ENCODE assay signal across 37 cellular contexts in genomic region chr5:103006921-103007320, GRCh38.
"Had no signal": no experiment of that assay in that cellular context is flagged by ENCODE, and none has a peak within 500 bp of the region (broad histone marks: within the 10 kb centered on the region; RNA-seq: fewer than 3 reads in every experiment).

No MANE protein-coding gene starts in this region.

- H3K27me3 Mint-ChIP-seq: activated naive CD4-positive, alpha-beta T cell treated with anti-CD3 and anti-CD28 coated beads, Interleukin-2, amount 10 ng/mL, durations not matched to agents 7 days and 5 days; activated naive CD4-positive, alpha-beta T cell treated with anti-CD3 and anti-CD28 coated beads, Interleukin-2, amount 50 U/mL, for 24 hours; activated naive CD8-positive, alpha-beta T cell; activated naive CD8-positive, alpha-beta T cell treated with anti-CD3 and anti-CD28 coated beads for 36 hours; activated naive CD8-positive, alpha-beta T cell treated with anti-CD3 and anti-CD28 coated beads, Interleukin-2, amount 10 ng/mL, durations not matched to agents 7 days and 5 days; activated naive CD8-positive, alpha-beta T cell treated with anti-CD3 and anti-CD28 coated beads, Interleukin-2, amount 50 U/mL, for 24 hours; activated T-cell treated with anti-CD3 and anti-CD28 coated beads, Interleukin-2, amount 50 U/mL, for 24 hours; activated T-helper 17 cell treated with anti-CD3 and anti-CD28 coated beads, Interleukin-2, amount 50 U/mL, for 72 hours; central memory CD8-positive, alpha-beta T cell had no signal

- H3K27ac Mint-ChIP-seq: activated naive CD4-positive, alpha-beta T cell treated with anti-CD3 and anti-CD28 coated beads for 36 hours; activated naive CD4-positive, alpha-beta T cell treated with anti-CD3 and anti-CD28 coated beads, Interleukin-2, amount 10 ng/mL, durations not matched to agents 7 days and 5 days; activated naive CD4-positive, alpha-beta T cell treated with anti-CD3 and anti-CD28 coated beads, Interleukin-2, amount 50 U/mL, for 24 hours; activated naive CD4-positive, alpha-beta T cell treated with anti-CD3 and anti-CD28 coated beads, Interleukin-2, amount 50 U/mL, for 72 hours; activated naive CD8-positive, alpha-beta T cell; activated naive CD8-positive, alpha-beta T cell treated with anti-CD3 and anti-CD28 coated beads for 36 hours; activated naive CD8-positive, alpha-beta T cell treated with anti-CD3 and anti-CD28 coated beads, Interleukin-2, amount 10 ng/mL, durations not matched to agents 7 days and 5 days; activated naive CD8-positive, alpha-beta T cell treated with anti-CD3 and anti-CD28 coated beads, Interleukin-2, amount 50 U/mL, for 24 hours; activated T-cell treated with anti-CD3 and anti-CD28 coated beads, Interleukin-2, amount 50 U/mL, for 24 hours; activated T-cell treated with anti-CD3 and anti-CD28 coated beads, Interleukin-2, amount 50 U/mL, for 72 hours; activated T-helper 1 cell treated with anti-CD3 and anti-CD28 coated beads, Interleukin-12 subunit alpha, Interleukin-12 subunit beta, Interleukin-2, Interleukin-4 antibody, amounts not matched to agents 30 ng/mL and 10 ng/mL and 1 ng/mL, durations not matched to agents 14 hours and 24 hours and 36 hours; activated T-helper 17 cell treated with anti-CD3 and anti-CD28 coated beads, Interleukin-2, amount 50 U/mL, for 72 hours; activated T-helper 2 cell treated with anti-CD3 and anti-CD28 coated beads, Interferon-gamma antibody, Interleukin-2, Interleukin-4, amounts not matched to agents 10 μg/mL and 5 μg/mL and 100 μg/mL, durations not matched to agents 14 hours and 24 hours and 36 hours had no signal

- H3K4me1 Mint-ChIP-seq: activated naive CD4-positive, alpha-beta T cell treated with anti-CD3 and anti-CD28 coated beads, Interleukin-2, amount 50 U/mL, for 24 hours; activated naive CD8-positive, alpha-beta T cell treated with anti-CD3 and anti-CD28 coated beads for 36 hours; activated naive CD8-positive, alpha-beta T cell treated with anti-CD3 and anti-CD28 coated beads, Interleukin-2, amount 50 U/mL, for 24 hours; activated T-helper 17 cell treated with anti-CD3 and anti-CD28 coated beads, Interleukin-2, amount 50 U/mL, for 72 hours; central memory CD8-positive, alpha-beta T cell had no signal

- H3K9me3 ChIP-seq: adrenal gland, ascending aorta, body of pancreas, breast epithelium had no signal

- H3K9me3 Mint-ChIP-seq: activated naive CD4-positive, alpha-beta T cell treated with anti-CD3 and anti-CD28 coated beads for 36 hours; activated naive CD4-positive, alpha-beta T cell treated with anti-CD3 and anti-CD28 coated beads, Interleukin-2, amount 10 ng/mL, durations not matched to agents 7 days and 5 days; activated naive CD4-positive, alpha-beta T cell treated with anti-CD3 and anti-CD28 coated beads, Interleukin-2, amount 50 U/mL, for 24 hours; activated naive CD4-positive, alpha-beta T cell treated with anti-CD3 and anti-CD28 coated beads, Interleukin-2, amount 50 U/mL, for 72 hours; activated naive CD8-positive, alpha-beta T cell treated with anti-CD3 and anti-CD28 coated beads, Interleukin-2, amount 50 U/mL, for 24 hours; activated T-cell treated with anti-CD3 and anti-CD28 coated beads, Interleukin-2, amount 50 U/mL, for 24 hours; activated T-cell treated with anti-CD3 and anti-CD28 coated beads, Interleukin-2, amount 50 U/mL, for 72 hours; activated T-helper 1 cell treated with anti-CD3 and anti-CD28 coated beads, Interleukin-12 subunit alpha, Interleukin-12 subunit beta, Interleukin-2, Interleukin-4 antibody, amounts not matched to agents 30 ng/mL and 10 ng/mL and 1 ng/mL, durations not matched to agents 14 hours and 24 hours and 36 hours; activated T-helper 17 cell treated with anti-CD3 and anti-CD28 coated beads, Interleukin-2, amount 50 U/mL, for 72 hours; activated T-helper 2 cell treated with anti-CD3 and anti-CD28 coated beads, Interferon-gamma antibody, Interleukin-2, Interleukin-4, amounts not matched to agents 10 μg/mL and 5 μg/mL and 100 μg/mL, durations not matched to agents 14 hours and 24 hours and 36 hours; central memory CD8-positive, alpha-beta T cell had no signal

- H3K27ac ChIP-seq: adrenal gland, ascending aorta, body of pancreas, brain microvascular endothelial cell, breast epithelium, cardiac muscle cell had no signal

- H3K4me1 ChIP-seq: adrenal gland, ascending aorta, body of pancreas, breast epithelium had no signal

- H3K36me3 ChIP-seq: adrenal gland, brain microvascular endothelial cell, breast epithelium had no signal

- H3K4me3 ChIP-seq: adrenal gland, ascending aorta, body of pancreas, breast epithelium, cardiac muscle cell had no signal

- H3K4me3 Mint-ChIP-seq: activated naive CD4-positive, alpha-beta T cell treated with anti-CD3 and anti-CD28 coated beads for 36 hours; activated naive CD4-positive, alpha-beta T cell treated with anti-CD3 and anti-CD28 coated beads, Interleukin-2, amount 10 ng/mL, durations not matched to agents 7 days and 5 days; activated naive CD4-positive, alpha-beta T cell treated with anti-CD3 and anti-CD28 coated beads, Interleukin-2, amount 50 U/mL, for 24 hours; activated naive CD8-positive, alpha-beta T cell; activated naive CD8-positive, alpha-beta T cell treated with anti-CD3 and anti-CD28 coated beads for 36 hours; activated naive CD8-positive, alpha-beta T cell treated with anti-CD3 and anti-CD28 coated beads, Interleukin-2, amount 10 ng/mL, durations not matched to agents 7 days and 5 days; activated naive CD8-positive, alpha-beta T cell treated with anti-CD3 and anti-CD28 coated beads, Interleukin-2, amount 50 U/mL, for 24 hours; activated T-cell treated with anti-CD3 and anti-CD28 coated beads, Interleukin-2, amount 50 U/mL, for 24 hours; activated T-cell treated with anti-CD3 and anti-CD28 coated beads, Interleukin-2, amount 50 U/mL, for 4 hours; activated T-cell treated with anti-CD3 and anti-CD28 coated beads, Interleukin-2, amount 50 U/mL, for 72 hours; activated T-helper 1 cell treated with anti-CD3 and anti-CD28 coated beads, Interleukin-12 subunit alpha, Interleukin-12 subunit beta, Interleukin-2, Interleukin-4 antibody, amounts not matched to agents 30 ng/mL and 10 ng/mL and 1 ng/mL, durations not matched to agents 14 hours and 24 hours and 36 hours; activated T-helper 17 cell treated with anti-CD3 and anti-CD28 coated beads, Interleukin-2, amount 50 U/mL, for 72 hours; brain; central memory CD8-positive, alpha-beta T cell had no signal

- DNase-seq: activated effector memory CD4-positive, alpha-beta T cell treated with anti-CD3 and anti-CD28 coated beads, Interleukin-2, amount 50 U/mL, for 16 hours; activated effector memory CD4-positive, alpha-beta T cell treated with Interleukin-2 at 50 U/mL for 16 hours; activated gamma-delta T cell; activated gamma-delta T cell treated with Interleukin-2 at 50 U/mL for 16 hours; activated naive CD4-positive, alpha-beta T cell; activated naive CD4-positive, alpha-beta T cell treated with anti-CD3 and anti-CD28 coated beads for 36 hours; activated naive CD4-positive, alpha-beta T cell treated with anti-CD3 and anti-CD28 coated beads, Interleukin-2, amount 10 ng/mL, durations not matched to agents 7 days and 5 days; activated naive CD4-positive, alpha-beta T cell treated with anti-CD3 and anti-CD28 coated beads, Interleukin-2, amount 50 U/mL, for 16 hours; activated naive CD4-positive, alpha-beta T cell treated with Interleukin-2 at 50 U/mL for 16 hours; activated naive CD8-positive, alpha-beta T cell treated with anti-CD3 and anti-CD28 coated beads for 36 hours; activated naive CD8-positive, alpha-beta T cell treated with anti-CD3 and anti-CD28 coated beads, Interleukin-2, amount 10 ng/mL, durations not matched to agents 7 days and 5 days; activated naive CD8-positive, alpha-beta T cell treated with anti-CD3 and anti-CD28 coated beads, Interleukin-2, amount 50 U/mL, for 24 hours; activated T-cell treated with anti-CD3 and anti-CD28 coated beads, Interleukin-2, amount 50 U/mL, for 1 hour; activated T-cell treated with anti-CD3 and anti-CD28 coated beads, Interleukin-2, amount 50 U/mL, for 24 hours; activated T-cell treated with anti-CD3 and anti-CD28 coated beads, Interleukin-2, amount 50 U/mL, for 4 hours; activated T-cell treated with anti-CD3 and anti-CD28 coated beads, Interleukin-2, amount 50 U/mL, for 48 hours; activated T-cell treated with anti-CD3 and anti-CD28 coated beads, Interleukin-2, amount 50 U/mL, for 72 hours; adrenal gland; amniotic stem cell; amygdala; aorta; body of pancreas; brain microvascular endothelial cell; caudate nucleus; central memory CD4-positive, alpha-beta T cell; cerebellar nuclear complex had no signal

- H3K27me3 ChIP-seq: adrenal gland, ascending aorta, body of pancreas, brain microvascular endothelial cell, breast epithelium, cardiac muscle cell had no signal
